ENCODE assay signal across 1 cellular context in the genomic region with DNA sequence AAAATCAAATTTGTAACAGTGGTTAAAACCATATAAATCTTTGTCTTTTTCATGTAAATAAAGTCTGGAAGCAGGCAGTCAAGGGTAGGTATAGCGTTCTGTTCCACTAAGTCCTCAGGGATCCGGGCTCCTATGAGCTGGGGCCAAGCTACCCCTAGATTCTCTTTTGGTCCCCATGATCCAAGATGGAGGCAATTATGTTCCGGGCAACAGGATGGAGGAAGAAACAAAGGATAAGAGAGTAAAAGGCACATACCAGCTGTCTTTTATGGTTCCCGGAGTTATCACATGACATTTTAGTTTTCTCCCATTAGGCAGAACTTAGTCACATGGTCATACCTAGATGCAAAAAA.
TF ChIP-seq lines count a peak whose summit lies in the region.

No MANE protein-coding gene starts in this region.

TF ChIP-seq in K562, 482 proteins besides CTCF, POLR2A, EP300 and RAD21 (continued from another document and continues in another):
- TF ChIP-seq, protein P1, sequence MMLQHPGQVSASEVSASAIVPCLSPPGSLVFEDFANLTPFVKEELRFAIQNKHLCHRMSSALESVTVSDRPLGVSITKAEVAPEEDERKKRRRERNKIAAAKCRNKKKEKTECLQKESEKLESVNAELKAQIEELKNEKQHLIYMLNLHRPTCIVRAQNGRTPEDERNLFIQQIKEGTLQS (IDR thresholded peaks at IDR 0.05), result no peak
- TF ChIP-seq, protein P1 (CRISPR knock-in tag; conservative IDR thresholded peaks at IDR 0.05), result no peak
- TF ChIP-seq MAZ (CRISPR knock-in tag; conservative IDR thresholded peaks at IDR 0.05 in 1 of 2, IDR thresholded peaks at IDR 0.05 in 1 of 2) (0 out of 4 replicates have a peak, but pooled peaks of 1 of the 2 experiments have one; percentile 21), C11orf30 (IDR thresholded peaks at IDR 0.05; ENCODE audit: low read depth) (no peak), RBM34 (IDR thresholded peaks at IDR 0.05; ENCODE audit: borderline replicate concordance, insufficient read depth, low read length) (no peak), ATF1 (CRISPR knock-in tag; IDR thresholded peaks at IDR 0.05) (no peak), ATF1 (tag; IDR thresholded peaks at IDR 0.05) (no peak), MYNN (IDR thresholded peaks at IDR 0.05) (no peak), MYNN (CRISPR knock-in tag; IDR thresholded peaks at IDR 0.05) (no peak), ZNF282 (CRISPR knock-in tag; IDR thresholded peaks at IDR 0.05) (no peak), ILF3 (IDR thresholded peaks at IDR 0.05; ENCODE audit: borderline replicate concordance) (no peak), MECOM (CRISPR knock-in tag; IDR thresholded peaks at IDR 0.05) (peak; percentile 72; the same call in 1 of the 2 replicates), ZSCAN29 (IDR thresholded peaks at IDR 0.05) (no peak), ZNF253 (CRISPR knock-in tag; conservative IDR thresholded peaks at IDR 0.05) (no peak), ZEB2 (IDR thresholded peaks at IDR 0.05) (no peak), SIX5 (IDR thresholded peaks at IDR 0.05; ENCODE audit: borderline replicate concordance in 1 of 2, insufficient read depth in 1 of 2, low read depth in 1 of 2, low read length in 2 of 2) (no peak), TAF1 (IDR thresholded peaks at IDR 0.05; ENCODE audit: control insufficient read depth, extremely low read depth, insufficient read depth, low read length, severe bottlenecking) (no peak), ETV1 (tag; conservative IDR thresholded peaks at IDR 0.05; ENCODE audit: low read depth) (no peak)
- TF ChIP-seq, protein P2, sequence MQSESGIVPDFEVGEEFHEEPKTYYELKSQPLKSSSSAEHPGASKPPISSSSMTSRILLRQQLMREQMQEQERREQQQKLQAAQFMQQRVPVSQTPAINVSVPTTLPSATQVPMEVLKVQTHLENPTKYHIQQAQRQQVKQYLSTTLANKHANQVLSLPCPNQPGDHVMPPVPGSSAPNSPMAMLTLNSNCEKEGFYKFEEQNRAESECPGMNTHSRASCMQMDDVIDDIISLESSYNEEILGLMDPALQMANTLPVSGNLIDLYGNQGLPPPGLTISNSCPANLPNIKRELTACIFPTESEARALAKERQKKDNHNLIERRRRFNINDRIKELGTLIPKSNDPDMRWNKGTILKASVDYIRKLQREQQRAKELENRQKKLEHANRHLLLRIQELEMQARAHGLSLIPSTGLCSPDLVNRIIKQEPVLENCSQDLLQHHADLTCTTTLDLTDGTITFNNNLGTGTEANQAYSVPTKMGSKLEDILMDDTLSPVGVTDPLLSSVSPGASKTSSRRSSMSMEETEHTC (IDR thresholded peaks at IDR 0.05), result no peak
- TF ChIP-seq, protein P3, sequence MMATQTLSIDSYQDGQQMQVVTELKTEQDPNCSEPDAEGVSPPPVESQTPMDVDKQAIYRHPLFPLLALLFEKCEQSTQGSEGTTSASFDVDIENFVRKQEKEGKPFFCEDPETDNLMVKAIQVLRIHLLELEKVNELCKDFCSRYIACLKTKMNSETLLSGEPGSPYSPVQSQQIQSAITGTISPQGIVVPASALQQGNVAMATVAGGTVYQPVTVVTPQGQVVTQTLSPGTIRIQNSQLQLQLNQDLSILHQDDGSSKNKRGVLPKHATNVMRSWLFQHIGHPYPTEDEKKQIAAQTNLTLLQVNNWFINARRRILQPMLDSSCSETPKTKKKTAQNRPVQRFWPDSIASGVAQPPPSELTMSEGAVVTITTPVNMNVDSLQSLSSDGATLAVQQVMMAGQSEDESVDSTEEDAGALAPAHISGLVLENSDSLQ (IDR thresholded peaks at IDR 0.05), result no peak
- TF ChIP-seq, protein P4, sequence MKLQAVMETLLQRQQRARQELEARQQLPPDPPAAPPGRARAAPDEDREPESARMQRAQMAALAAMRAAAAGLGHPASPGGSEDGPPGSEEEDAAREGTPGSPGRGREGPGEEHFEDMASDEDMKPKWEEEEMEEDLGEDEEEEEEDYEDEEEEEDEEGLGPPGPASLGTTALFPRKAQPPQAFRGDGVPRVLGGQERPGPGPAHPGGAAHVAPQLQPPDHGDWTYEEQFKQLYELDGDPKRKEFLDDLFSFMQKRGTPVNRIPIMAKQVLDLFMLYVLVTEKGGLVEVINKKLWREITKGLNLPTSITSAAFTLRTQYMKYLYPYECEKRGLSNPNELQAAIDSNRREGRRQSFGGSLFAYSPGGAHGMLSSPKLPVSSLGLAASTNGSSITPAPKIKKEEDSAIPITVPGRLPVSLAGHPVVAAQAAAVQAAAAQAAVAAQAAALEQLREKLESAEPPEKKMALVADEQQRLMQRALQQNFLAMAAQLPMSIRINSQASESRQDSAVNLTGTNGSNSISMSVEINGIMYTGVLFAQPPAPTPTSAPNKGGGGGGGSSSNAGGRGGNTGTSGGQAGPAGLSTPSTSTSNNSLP (IDR thresholded peaks at IDR 0.05; ENCODE audit: borderline replicate concordance, low read depth, low read length), result no peak
- TF ChIP-seq, protein P5, sequence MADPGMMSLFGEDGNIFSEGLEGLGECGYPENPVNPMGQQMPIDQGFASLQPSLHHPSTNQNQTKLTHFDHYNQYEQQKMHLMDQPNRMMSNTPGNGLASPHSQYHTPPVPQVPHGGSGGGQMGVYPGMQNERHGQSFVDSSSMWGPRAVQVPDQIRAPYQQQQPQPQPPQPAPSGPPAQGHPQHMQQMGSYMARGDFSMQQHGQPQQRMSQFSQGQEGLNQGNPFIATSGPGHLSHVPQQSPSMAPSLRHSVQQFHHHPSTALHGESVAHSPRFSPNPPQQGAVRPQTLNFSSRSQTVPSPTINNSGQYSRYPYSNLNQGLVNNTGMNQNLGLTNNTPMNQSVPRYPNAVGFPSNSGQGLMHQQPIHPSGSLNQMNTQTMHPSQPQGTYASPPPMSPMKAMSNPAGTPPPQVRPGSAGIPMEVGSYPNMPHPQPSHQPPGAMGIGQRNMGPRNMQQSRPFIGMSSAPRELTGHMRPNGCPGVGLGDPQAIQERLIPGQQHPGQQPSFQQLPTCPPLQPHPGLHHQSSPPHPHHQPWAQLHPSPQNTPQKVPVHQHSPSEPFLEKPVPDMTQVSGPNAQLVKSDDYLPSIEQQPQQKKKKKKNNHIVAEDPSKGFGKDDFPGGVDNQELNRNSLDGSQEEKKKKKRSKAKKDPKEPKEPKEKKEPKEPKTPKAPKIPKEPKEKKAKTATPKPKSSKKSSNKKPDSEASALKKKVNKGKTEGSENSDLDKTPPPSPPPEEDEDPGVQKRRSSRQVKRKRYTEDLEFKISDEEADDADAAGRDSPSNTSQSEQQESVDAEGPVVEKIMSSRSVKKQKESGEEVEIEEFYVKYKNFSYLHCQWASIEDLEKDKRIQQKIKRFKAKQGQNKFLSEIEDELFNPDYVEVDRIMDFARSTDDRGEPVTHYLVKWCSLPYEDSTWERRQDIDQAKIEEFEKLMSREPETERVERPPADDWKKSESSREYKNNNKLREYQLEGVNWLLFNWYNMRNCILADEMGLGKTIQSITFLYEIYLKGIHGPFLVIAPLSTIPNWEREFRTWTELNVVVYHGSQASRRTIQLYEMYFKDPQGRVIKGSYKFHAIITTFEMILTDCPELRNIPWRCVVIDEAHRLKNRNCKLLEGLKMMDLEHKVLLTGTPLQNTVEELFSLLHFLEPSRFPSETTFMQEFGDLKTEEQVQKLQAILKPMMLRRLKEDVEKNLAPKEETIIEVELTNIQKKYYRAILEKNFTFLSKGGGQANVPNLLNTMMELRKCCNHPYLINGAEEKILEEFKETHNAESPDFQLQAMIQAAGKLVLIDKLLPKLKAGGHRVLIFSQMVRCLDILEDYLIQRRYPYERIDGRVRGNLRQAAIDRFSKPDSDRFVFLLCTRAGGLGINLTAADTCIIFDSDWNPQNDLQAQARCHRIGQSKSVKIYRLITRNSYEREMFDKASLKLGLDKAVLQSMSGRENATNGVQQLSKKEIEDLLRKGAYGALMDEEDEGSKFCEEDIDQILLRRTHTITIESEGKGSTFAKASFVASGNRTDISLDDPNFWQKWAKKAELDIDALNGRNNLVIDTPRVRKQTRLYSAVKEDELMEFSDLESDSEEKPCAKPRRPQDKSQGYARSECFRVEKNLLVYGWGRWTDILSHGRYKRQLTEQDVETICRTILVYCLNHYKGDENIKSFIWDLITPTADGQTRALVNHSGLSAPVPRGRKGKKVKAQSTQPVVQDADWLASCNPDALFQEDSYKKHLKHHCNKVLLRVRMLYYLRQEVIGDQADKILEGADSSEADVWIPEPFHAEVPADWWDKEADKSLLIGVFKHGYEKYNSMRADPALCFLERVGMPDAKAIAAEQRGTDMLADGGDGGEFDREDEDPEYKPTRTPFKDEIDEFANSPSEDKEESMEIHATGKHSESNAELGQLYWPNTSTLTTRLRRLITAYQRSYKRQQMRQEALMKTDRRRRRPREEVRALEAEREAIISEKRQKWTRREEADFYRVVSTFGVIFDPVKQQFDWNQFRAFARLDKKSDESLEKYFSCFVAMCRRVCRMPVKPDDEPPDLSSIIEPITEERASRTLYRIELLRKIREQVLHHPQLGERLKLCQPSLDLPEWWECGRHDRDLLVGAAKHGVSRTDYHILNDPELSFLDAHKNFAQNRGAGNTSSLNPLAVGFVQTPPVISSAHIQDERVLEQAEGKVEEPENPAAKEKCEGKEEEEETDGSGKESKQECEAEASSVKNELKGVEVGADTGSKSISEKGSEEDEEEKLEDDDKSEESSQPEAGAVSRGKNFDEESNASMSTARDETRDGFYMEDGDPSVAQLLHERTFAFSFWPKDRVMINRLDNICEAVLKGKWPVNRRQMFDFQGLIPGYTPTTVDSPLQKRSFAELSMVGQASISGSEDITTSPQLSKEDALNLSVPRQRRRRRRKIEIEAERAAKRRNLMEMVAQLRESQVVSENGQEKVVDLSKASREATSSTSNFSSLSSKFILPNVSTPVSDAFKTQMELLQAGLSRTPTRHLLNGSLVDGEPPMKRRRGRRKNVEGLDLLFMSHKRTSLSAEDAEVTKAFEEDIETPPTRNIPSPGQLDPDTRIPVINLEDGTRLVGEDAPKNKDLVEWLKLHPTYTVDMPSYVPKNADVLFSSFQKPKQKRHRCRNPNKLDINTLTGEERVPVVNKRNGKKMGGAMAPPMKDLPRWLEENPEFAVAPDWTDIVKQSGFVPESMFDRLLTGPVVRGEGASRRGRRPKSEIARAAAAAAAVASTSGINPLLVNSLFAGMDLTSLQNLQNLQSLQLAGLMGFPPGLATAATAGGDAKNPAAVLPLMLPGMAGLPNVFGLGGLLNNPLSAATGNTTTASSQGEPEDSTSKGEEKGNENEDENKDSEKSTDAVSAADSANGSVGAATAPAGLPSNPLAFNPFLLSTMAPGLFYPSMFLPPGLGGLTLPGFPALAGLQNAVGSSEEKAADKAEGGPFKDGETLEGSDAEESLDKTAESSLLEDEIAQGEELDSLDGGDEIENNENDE (IDR thresholded peaks at IDR 0.05; ENCODE audit: low read depth, low read length), result no peak
- TF ChIP-seq, protein P6, sequence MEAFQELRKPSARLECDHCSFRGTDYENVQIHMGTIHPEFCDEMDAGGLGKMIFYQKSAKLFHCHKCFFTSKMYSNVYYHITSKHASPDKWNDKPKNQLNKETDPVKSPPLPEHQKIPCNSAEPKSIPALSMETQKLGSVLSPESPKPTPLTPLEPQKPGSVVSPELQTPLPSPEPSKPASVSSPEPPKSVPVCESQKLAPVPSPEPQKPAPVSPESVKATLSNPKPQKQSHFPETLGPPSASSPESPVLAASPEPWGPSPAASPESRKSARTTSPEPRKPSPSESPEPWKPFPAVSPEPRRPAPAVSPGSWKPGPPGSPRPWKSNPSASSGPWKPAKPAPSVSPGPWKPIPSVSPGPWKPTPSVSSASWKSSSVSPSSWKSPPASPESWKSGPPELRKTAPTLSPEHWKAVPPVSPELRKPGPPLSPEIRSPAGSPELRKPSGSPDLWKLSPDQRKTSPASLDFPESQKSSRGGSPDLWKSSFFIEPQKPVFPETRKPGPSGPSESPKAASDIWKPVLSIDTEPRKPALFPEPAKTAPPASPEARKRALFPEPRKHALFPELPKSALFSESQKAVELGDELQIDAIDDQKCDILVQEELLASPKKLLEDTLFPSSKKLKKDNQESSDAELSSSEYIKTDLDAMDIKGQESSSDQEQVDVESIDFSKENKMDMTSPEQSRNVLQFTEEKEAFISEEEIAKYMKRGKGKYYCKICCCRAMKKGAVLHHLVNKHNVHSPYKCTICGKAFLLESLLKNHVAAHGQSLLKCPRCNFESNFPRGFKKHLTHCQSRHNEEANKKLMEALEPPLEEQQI (IDR thresholded peaks at IDR 0.05), result no peak
- TF ChIP-seq, protein P7, sequence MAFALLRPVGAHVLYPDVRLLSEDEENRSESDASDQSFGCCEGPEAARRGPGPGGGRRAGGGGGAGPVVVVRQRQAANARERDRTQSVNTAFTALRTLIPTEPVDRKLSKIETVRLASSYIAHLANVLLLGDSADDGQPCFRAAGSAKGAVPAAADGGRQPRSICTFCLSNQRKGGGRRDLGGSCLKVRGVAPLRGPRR (CRISPR knock-in tag; IDR thresholded peaks at IDR 0.05), result no peak
- TF ChIP-seq, protein P8, sequence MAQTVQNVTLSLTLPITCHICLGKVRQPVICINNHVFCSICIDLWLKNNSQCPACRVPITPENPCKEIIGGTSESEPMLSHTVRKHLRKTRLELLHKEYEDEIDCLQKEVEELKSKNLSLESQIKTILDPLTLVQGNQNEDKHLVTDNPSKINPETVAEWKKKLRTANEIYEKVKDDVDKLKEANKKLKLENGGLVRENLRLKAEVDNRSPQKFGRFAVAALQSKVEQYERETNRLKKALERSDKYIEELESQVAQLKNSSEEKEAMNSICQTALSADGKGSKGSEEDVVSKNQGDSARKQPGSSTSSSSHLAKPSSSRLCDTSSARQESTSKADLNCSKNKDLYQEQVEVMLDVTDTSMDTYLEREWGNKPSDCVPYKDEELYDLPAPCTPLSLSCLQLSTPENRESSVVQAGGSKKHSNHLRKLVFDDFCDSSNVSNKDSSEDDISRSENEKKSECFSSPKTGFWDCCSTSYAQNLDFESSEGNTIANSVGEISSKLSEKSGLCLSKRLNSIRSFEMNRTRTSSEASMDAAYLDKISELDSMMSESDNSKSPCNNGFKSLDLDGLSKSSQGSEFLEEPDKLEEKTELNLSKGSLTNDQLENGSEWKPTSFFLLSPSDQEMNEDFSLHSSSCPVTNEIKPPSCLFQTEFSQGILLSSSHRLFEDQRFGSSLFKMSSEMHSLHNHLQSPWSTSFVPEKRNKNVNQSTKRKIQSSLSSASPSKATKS (CRISPR knock-in tag; IDR thresholded peaks at IDR 0.05), result no peak
